In the genomic region with DNA sequence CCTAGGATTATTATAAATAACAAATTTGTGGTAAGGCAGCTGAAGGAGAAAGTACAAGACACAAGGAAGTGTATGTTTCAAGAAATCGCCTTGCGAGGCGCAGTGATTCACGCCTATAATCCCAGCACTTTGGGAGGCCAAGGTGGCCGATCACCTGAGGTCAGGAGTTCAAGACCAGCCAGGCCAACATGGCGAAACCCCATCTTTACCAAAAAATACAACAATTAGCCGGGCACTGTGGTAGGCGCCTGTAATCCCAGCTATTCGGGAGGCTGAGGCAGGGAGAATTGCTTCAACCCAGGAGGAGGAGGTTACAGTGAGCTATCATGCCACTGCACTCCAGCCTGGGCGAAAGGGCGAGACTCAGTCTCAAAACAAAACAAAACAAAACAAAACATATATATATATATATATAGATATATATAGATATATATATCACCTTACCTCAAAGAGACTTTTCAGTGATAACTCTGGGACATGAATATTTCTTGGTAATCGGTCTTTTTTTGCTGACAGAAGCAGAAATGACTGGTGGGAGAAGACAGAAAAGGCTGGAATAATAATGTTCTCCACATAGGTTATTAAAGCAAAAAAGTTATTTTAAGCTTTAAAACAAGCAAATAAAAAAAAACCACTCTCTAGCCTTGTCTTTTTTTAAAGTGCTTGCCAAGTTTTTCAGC, we compare ENCODE assay signal across 12 cellular contexts. TPM values are rescaled to one million over a fixed set of nuclear protein-coding genes. Genes with fewer than 3 reads are reported as not detected.
DNase-seq lines count a peak whose midpoint lies in the region; ATAC-seq and TF ChIP-seq lines count a peak whose summit lies in the region.
"Had no signal": no experiment of that assay in that cellular context is flagged by ENCODE, and none has a peak within 500 bp of the region (broad histone marks: within the 10 kb centered on the region; RNA-seq: fewer than 3 reads in every experiment).

No MANE protein-coding gene starts in this region.

- H3K4me3 ChIP-seq in esophagus muscularis mucosa (no peak overlapping the region), stomach (no peak overlapping the region)

- H3K27me3 ChIP-seq in esophagus muscularis mucosa (no peaks in the 10 kb centered on the region), stomach (no peaks in the 10 kb centered on the region)

- peaks cover 41% of the 10 kb centered on the region for H3K4me1 Mint-ChIP-seq in activated naive CD4-positive, alpha-beta T cell treated with anti-CD3 and anti-CD28 coated beads for 36 hours (ENCODE audit: low read depth)
- peaks cover 37% of the 10 kb centered on the region for H3K4me1 Mint-ChIP-seq in T-helper 17 cell

- no peak for TF ChIP-seq CTCF in esophagus muscularis mucosa (IDR thresholded peaks at IDR 0.05)
- no peak for TF ChIP-seq CTCF in stomach (IDR thresholded peaks at IDR 0.05)

- peak overlapping the region; percentile 72 for H3K27ac Mint-ChIP-seq in activated naive CD4-positive, alpha-beta T cell treated with anti-CD3 and anti-CD28 coated beads for 36 hours
- H3K27ac Mint-ChIP-seq in T-helper 17 cell, result peak overlapping the region; percentile 91

- H3K36me3 Mint-ChIP-seq in activated naive CD4-positive, alpha-beta T cell treated with anti-CD3 and anti-CD28 coated beads for 36 hours (ENCODE audit: low read depth), result peaks cover 20% of the 10 kb centered on the region
- peaks cover 6% of the 10 kb centered on the region for H3K36me3 Mint-ChIP-seq in T-helper 17 cell (ENCODE audit: low read depth)

- no peak overlapping the region for H3K27ac ChIP-seq in esophagus muscularis mucosa (replicated peaks in 1 of 4)
- H3K27ac ChIP-seq in stomach, result peak overlapping the region in 3 of 5 donors; percentile 11 to 70 (median 49)
- H3K27ac ChIP-seq: parathyroid adenoma had no signal

- WGBS in esophagus muscularis mucosa, result 87% methylated on average over 12 of the region's 12 CpGs
- WGBS in stomach, 5 donors, result 92 to 95% (median 94%) methylated on average over 12 of the region's 12 CpGs

- no peaks in the 10 kb centered on the region for H3K9me3 Mint-ChIP-seq in activated naive CD4-positive, alpha-beta T cell treated with anti-CD3 and anti-CD28 coated beads for 36 hours

- intact Hi-C loops in activated naive CD4-positive, alpha-beta T cell treated with anti-CD3 and anti-CD28 coated beads for 36 hours (cut with micrococcal nuclease), result loop anchor here (1.0 kb wide), 2 partner anchors 16 to 20 kb away; no protein-coding TSS in a partner anchor
- intact Hi-C loops in esophagus muscularis mucosa (cut with DNase I), result no loop called here
- intact Hi-C loops in stomach (cut with DNase I; ENCODE audit: low total_unique reads), result no loop called here

- no peak for ATAC-seq in T-helper 17 cell
- ATAC-seq in GM21619 (IDR thresholded peaks at IDR 0.05; ENCODE audit: unreplicated experiment), result no peak
- no peak for ATAC-seq in GM18520 (IDR thresholded peaks at IDR 0.05; ENCODE audit: unreplicated experiment)

- TF ChIP-seq EP300 in esophagus muscularis mucosa (IDR thresholded peaks at IDR 0.05), result no peak
- no peak for TF ChIP-seq EP300 in stomach (IDR thresholded peaks at IDR 0.05)

- no peaks in the 10 kb centered on the region for H3K9me3 ChIP-seq in T-helper 17 cell (ENCODE audit: control insufficient read depth, low read length, poor library complexity, severe bottlenecking)
- H3K9me3 ChIP-seq in esophagus muscularis mucosa, result no peaks in the 10 kb centered on the region
- H3K9me3 ChIP-seq in stomach, result no peaks in the 10 kb centered on the region

- CTCF ChIA-PET in activated naive CD4-positive, alpha-beta T cell treated with anti-CD3 and anti-CD28 coated beads for 36 hours (lab: Charles Lee), result interaction anchor here (0.8 to 1.7 kb wide), 4 partner anchors 9 to 66 kb away, joined by 3 to 9 read pairs (median 4); no protein-coding TSS in a partner anchor

- H3K4me1 ChIP-seq in esophagus muscularis mucosa (peaks cover 0 to 13% (median 6%) of the 10 kb centered on the region in 4 donors), stomach (peaks cover 0 to 30% (median 7%) of the 10 kb centered on the region in 4 donors)
- H3K4me1 ChIP-seq: parathyroid adenoma had no signal

- H3K27me3 Mint-ChIP-seq in activated naive CD4-positive, alpha-beta T cell treated with anti-CD3 and anti-CD28 coated beads for 36 hours (ENCODE audit: low read depth), result no peaks in the 10 kb centered on the region
- H3K27me3 Mint-ChIP-seq in T-helper 17 cell, result no peaks in the 10 kb centered on the region

- no peak overlapping the region for H3K4me3 Mint-ChIP-seq in activated naive CD4-positive, alpha-beta T cell treated with anti-CD3 and anti-CD28 coated beads for 36 hours
- peak overlapping the region; percentile 2 for H3K4me3 Mint-ChIP-seq in T-helper 17 cell

- no peak for DNase-seq in activated naive CD4-positive, alpha-beta T cell treated with anti-CD3 and anti-CD28 coated beads for 36 hours
- DNase-seq in activated naive CD4-positive, alpha-beta T cell treated with anti-CD3 and anti-CD28 coated beads, Interleukin-2, amount 50 U/mL, for 16 hours, result no peak
- no peak for DNase-seq in T-helper 17 cell
- DNase-seq in esophagus muscularis mucosa (ENCODE audit: extremely low spot score), result peak; percentile 24
- DNase-seq in stomach, result no peak
- DNase-seq in OCI-M2 (lab: John Stamatoyannopoulos, UW; ENCODE audit: unreplicated experiment), result no peak
- DNase-seq: effector CD8-positive, alpha-beta T cell; left colon; SHP77 had no signal

- TF ChIP-seq POLR2A in esophagus muscularis mucosa (IDR thresholded peaks at IDR 0.05; ENCODE audit: low read depth) (no peak), stomach (IDR thresholded peaks at IDR 0.05) (no peak)

- peaks cover 6 to 70% (median 23%) of the 10 kb centered on the region in 4 donors for H3K36me3 ChIP-seq in esophagus muscularis mucosa
- H3K36me3 ChIP-seq in stomach, result peaks cover 24 to 86% (median 75%) of the 10 kb centered on the region in 4 donors

RNA-seq across cellular contexts. Expression of a gene that starts 52.3 kb away (rescaled TPM):
- total RNA-seq in activated naive CD4-positive, alpha-beta T cell treated with anti-CD3 and anti-CD28 coated beads for 36 hours, result 10 to 100 TPM; 10.9 to 11.0 TPM
- total RNA-seq in T-helper 17 cell (10 to 100 TPM; 64.7 to 89.7 TPM), esophagus muscularis mucosa (1 to 10 TPM; 7.3 to 9.6 (median 8.2) TPM), stomach (10 to 100 TPM in 3 of 5 donors, 1 to 10 TPM in 2; 5.3 to 27.2 (median 13.5) TPM)
- 1 to 10 TPM; 1.2 to 3.1 (median 2.0) TPM for polyA plus RNA-seq in stomach

Comparison
In these comparisons a context has a peak if more than half of its experiments do, and no peak if none do; other contexts are left out.
1. H3K27ac ChIP-seq: peak in stomach (3 of 5); none in esophagus muscularis mucosa (0 of 4).